In genomic region chr2:84441036-84441435, GRCh38 we compare ENCODE assay signal across 17 cellular contexts. TPM values are rescaled to one million over a fixed set of nuclear protein-coding genes. Genes with fewer than 3 reads are reported as not detected.
DNase-seq lines count a peak whose midpoint lies in the region; TF ChIP-seq lines count a peak whose summit lies in the region.
"Had no signal": no experiment of that assay in that cellular context is flagged by ENCODE, and none has a peak within 500 bp of the region (broad histone marks: within the 10 kb centered on the region; RNA-seq: fewer than 3 reads in every experiment).

No MANE protein-coding gene starts in this region.

- H3F3A ChIP-seq in neural progenitor cell (ENCODE audit: low read depth): no peaks in the 10 kb centered on the region
- no peaks in the 10 kb centered on the region for H3F3A ChIP-seq in GM23248 (ENCODE audit: insufficient read depth)

- H2AFZ ChIP-seq in neural progenitor cell (replicated peaks) (no peak overlapping the region), GM23248 (no peak overlapping the region)

- H3K9ac ChIP-seq in neural progenitor cell (no peak overlapping the region), GM23248 (no peak overlapping the region)

- H3K9me3 Mint-ChIP-seq in brain (peaks cover 0 to 8% (median 5%) of the 10 kb centered on the region in 5 experiments), endothelial cell (ENCODE audit: unreplicated experiment) (no peaks in the 10 kb centered on the region), neural progenitor cell (no peaks in the 10 kb centered on the region)
- H3K9me3 Mint-ChIP-seq: CD4-positive, alpha-beta memory T cell had no signal

- in situ Hi-C loops in GM23248 (cut with MboI): no loop called here

- H3K4me1 ChIP-seq in neural progenitor cell: peaks cover 3% of the 10 kb centered on the region
- H3K4me1 ChIP-seq in GM23248 (ENCODE audit: insufficient read depth): 0 out of 2 replicates have a peak, but pooled peaks cover under 1% of the 10 kb centered on the region
- H3K4me1 ChIP-seq in esophagus squamous epithelium: peaks cover 0 to 3% (median 0%) of the 10 kb centered on the region in 3 donors

- H3K9me2 ChIP-seq in GM23248 (ENCODE audit: insufficient read depth): no peaks in the 10 kb centered on the region

- H3K4me3 Mint-ChIP-seq in brain: no peak overlapping the region
- peak overlapping the region; percentile 81 for H3K4me3 Mint-ChIP-seq in endothelial cell (ENCODE audit: unreplicated experiment)
- no peak overlapping the region for H3K4me3 Mint-ChIP-seq in neural progenitor cell
- H3K4me3 Mint-ChIP-seq: B cell; CD4-positive, alpha-beta memory T cell had no signal

- H3K36me3 Mint-ChIP-seq in brain: peaks cover 91% of the 10 kb centered on the region
- H3K36me3 Mint-ChIP-seq in endothelial cell (ENCODE audit: low read depth, unreplicated experiment): peaks cover 46% of the 10 kb centered on the region
- H3K36me3 Mint-ChIP-seq in neural progenitor cell: peaks cover 49% of the 10 kb centered on the region

- H4K20me1 ChIP-seq in neural progenitor cell (ENCODE audit: low read depth): no peaks in the 10 kb centered on the region
- H4K20me1 ChIP-seq in GM23248 (ENCODE audit: insufficient read depth): no peaks in the 10 kb centered on the region

- peak; percentile 13 for DNase-seq in ELF-1 (ENCODE audit: low read depth, low spot score)
- DNase-seq in endothelial cell (ENCODE audit: low spot score): no peak
- DNase-seq in neural progenitor cell (ENCODE audit: low spot score): peak; percentile 54
- DNase-seq in GM23248: no peak
- no peak for DNase-seq in OCI-M2 (lab: John Stamatoyannopoulos, UW; ENCODE audit: unreplicated experiment)
- DNase-seq in NCI-H69 (lab: John Stamatoyannopoulos, UW): no peak
- no peak for DNase-seq in esophagus squamous epithelium (lab: John Stamatoyannopoulos, UW)
- DNase-seq: ACHN; C1 segment of cervical spinal cord; CD4-positive, alpha-beta memory T cell; COR-L47; DMS153; DMS79 treated with DMSO at 0.1 percent for 48 hours; EL; GF-D8 had no signal

- H3K36me3 ChIP-seq in neural progenitor cell: peaks cover 5% of the 10 kb centered on the region
- peaks cover 30% of the 10 kb centered on the region for H3K36me3 ChIP-seq in GM23248 (ENCODE audit: low read depth)
- peaks cover 5 to 100% (median 22%) of the 10 kb centered on the region in 3 donors for H3K36me3 ChIP-seq in esophagus squamous epithelium

- H3K9me3 ChIP-seq in neural progenitor cell (ENCODE audit: low read depth) (no peaks in the 10 kb centered on the region), GM23248 (ENCODE audit: low read depth) (no peaks in the 10 kb centered on the region), esophagus squamous epithelium (no peaks in the 10 kb centered on the region)

- H3K4me1 Mint-ChIP-seq in brain (peaks cover 38% of the 10 kb centered on the region), endothelial cell (ENCODE audit: unreplicated experiment) (peaks cover 6% of the 10 kb centered on the region), neural progenitor cell (peaks cover 7% of the 10 kb centered on the region)
- H3K4me1 Mint-ChIP-seq: B cell had no signal

- no peaks in the 10 kb centered on the region for H3K27me3 Mint-ChIP-seq in brain
- no peaks in the 10 kb centered on the region for H3K27me3 Mint-ChIP-seq in endothelial cell (ENCODE audit: unreplicated experiment)
- no peaks in the 10 kb centered on the region for H3K27me3 Mint-ChIP-seq in neural progenitor cell (ENCODE audit: insufficient read depth, low read depth)
- H3K27me3 Mint-ChIP-seq: B cell; CD4-positive, alpha-beta memory T cell had no signal

- WGBS in GM23248 (ENCODE audit: low coverage in 1 of 2, low lambda C conversion rate in 2 of 2, missing lambda C conversion rate in 2 of 2), 2 experiments: 96 to 99% methylated on average over 4 of the region's 4 CpGs
- WGBS in esophagus squamous epithelium, 2 donors: 76 to 92% methylated on average over 3 to 4 of the region's 4 CpGs

- H3K4me3 ChIP-seq in neural progenitor cell: no peak overlapping the region
- H3K4me3 ChIP-seq in GM23248: no peak overlapping the region
- H3K4me3 ChIP-seq in esophagus squamous epithelium: no peak overlapping the region

- H3K79me2 ChIP-seq in neural progenitor cell (ENCODE audit: low read depth) (no peaks in the 10 kb centered on the region), GM23248 (ENCODE audit: insufficient read depth) (peaks cover 13% of the 10 kb centered on the region)

- H3K27ac ChIP-seq in neural progenitor cell (no peak overlapping the region), GM23248 (no peak overlapping the region), esophagus squamous epithelium (no peak overlapping the region)

- no peak for TF ChIP-seq POLR2A in esophagus squamous epithelium (IDR thresholded peaks at IDR 0.05)

- H3K27me3 ChIP-seq in neural progenitor cell (no peaks in the 10 kb centered on the region), GM23248 (replicated peaks; ENCODE audit: insufficient read depth) (no peaks in the 10 kb centered on the region), esophagus squamous epithelium (no peaks in the 10 kb centered on the region)

- TF ChIP-seq CTCF in brain (conservative IDR thresholded peaks at IDR 0.05) (no peak), endothelial cell (IDR thresholded peaks at IDR 0.05; ENCODE audit: unreplicated experiment) (no peak), neural progenitor cell (IDR thresholded peaks at IDR 0.05) (no peak), esophagus squamous epithelium (IDR thresholded peaks at IDR 0.05) (no peak)

- intact Hi-C loops in esophagus squamous epithelium (cut with DNase I): no loop called here

- no peak overlapping the region for H3K4me2 ChIP-seq in neural progenitor cell
- no peak overlapping the region for H3K4me2 ChIP-seq in GM23248 (ENCODE audit: unreplicated experiment)

- H3K27ac Mint-ChIP-seq in brain: peak overlapping the region in 3 of 5 experiments; percentile 65 to 76 (median 68)
- H3K27ac Mint-ChIP-seq in endothelial cell (ENCODE audit: unreplicated experiment): no peak overlapping the region
- H3K27ac Mint-ChIP-seq in neural progenitor cell: no peak overlapping the region
- H3K27ac Mint-ChIP-seq: B cell; CD4-positive, alpha-beta memory T cell had no signal

RNA-seq across cellular contexts. Expression of gene SUCLG1, which starts 18.0 kb away (rescaled TPM):
- polyA plus RNA-seq in brain (ENCODE audit: insufficient read depth, low read depth, low replicate concordance) (99.8 TPM), GM23248 (2016; fragmentation: Nextera tagmentation; extraction: Ambion mirVana) (80.2 and 92.1 TPM in 2 replicates)
- total RNA-seq in endothelial cell (ENCODE audit: unreplicated experiment) (63.2 TPM), neural progenitor cell (ENCODE audit: low replicate concordance) (29.7 and 40.2 TPM in 2 replicates), esophagus squamous epithelium (10 to 100 TPM; 66.6 to 90.6 (median 78.0) TPM)
- total RNA-seq in GM23248 (2014; rRNA removed; shearing (Covaris generic)): 43.1 and 50.4 TPM in 2 replicates

Comparison
In these comparisons a context has a peak if more than half of its experiments do, and no peak if none do; other contexts are left out.
1. DNase-seq: peak in ELF-1 (single experiment) and neural progenitor cell (single experiment); none in endothelial cell (single experiment), GM23248 (single experiment), OCI-M2 (single experiment), NCI-H69 (single experiment) and esophagus squamous epithelium (single experiment).
2. H3K27ac Mint-ChIP-seq: peak in brain (3 of 5); none in endothelial cell (single experiment) and neural progenitor cell (single experiment).